Comparison of ENCODE assay signal across 1 cellular context in the genomic region with DNA sequence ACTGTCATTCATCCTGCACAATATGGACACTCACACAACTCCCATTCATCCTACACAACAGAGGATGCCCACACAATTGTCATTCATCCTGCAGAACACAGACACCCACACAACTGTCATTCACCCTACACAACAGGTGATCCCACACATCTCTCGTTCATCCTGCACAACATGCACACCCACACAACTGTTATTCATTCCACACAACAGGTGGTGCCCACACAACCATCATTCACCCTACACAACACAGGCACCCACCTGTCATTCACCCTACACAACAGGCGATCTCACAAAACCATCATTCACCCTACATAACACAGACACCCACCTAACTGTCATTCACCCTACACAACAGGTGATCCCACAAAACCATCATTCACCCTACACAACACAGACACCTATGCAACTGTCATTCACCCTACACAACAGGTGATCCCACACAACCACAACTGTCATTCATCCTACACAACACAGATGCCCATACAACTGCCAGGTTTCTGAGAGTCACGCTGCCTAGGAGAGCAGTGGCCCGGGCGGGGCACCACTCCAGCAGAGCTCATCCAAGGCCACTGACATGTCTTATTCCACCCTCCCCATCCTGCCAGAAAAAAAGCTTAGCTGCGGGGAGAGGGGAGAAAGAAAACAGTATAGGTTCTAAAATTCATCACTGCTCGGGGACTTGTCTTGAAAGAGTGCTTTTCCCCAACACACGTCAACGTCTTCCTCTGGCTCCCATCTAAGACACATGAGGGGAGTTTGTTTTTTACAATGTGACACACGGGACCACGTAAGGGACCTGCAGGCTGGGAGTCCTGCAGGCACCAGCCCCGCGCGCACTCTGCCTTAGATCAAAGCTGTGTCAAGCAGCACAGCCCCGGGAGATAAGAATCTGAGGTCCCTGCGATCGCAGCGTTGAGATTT.
TF ChIP-seq lines count a peak whose summit lies in the region.

No MANE protein-coding gene starts in this region.

TF ChIP-seq in IMR-90, 13 proteins besides CTCF, POLR2A, EP300 and RAD21:
- TF ChIP-seq MAZ (IDR thresholded peaks at IDR 0.05; ENCODE audit: borderline replicate concordance, low read depth, low read length) (no peak), NFE2L2 (IDR thresholded peaks at IDR 0.05; ENCODE audit: low read depth, low read length) (no peak), FOS (IDR thresholded peaks at IDR 0.05; ENCODE audit: low read depth, low read length) (no peak), RFX5 (IDR thresholded peaks at IDR 0.05; ENCODE audit: low read depth, low read length) (no peak), RCOR1 (IDR thresholded peaks at IDR 0.05; ENCODE audit: insufficient replicate concordance, low read length) (no peak), MAFK (IDR thresholded peaks at IDR 0.05; ENCODE audit: low read depth, low read length) (no peak), CEBPB (IDR thresholded peaks at IDR 0.05; ENCODE audit: low read depth, low read length) (no peak), SMC3 (IDR thresholded peaks at IDR 0.05; ENCODE audit: low read depth, low read length) (no peak), BHLHE40 (IDR thresholded peaks at IDR 0.05; ENCODE audit: low read depth, low read length) (no peak), CHD1 (IDR thresholded peaks at IDR 0.05; ENCODE audit: low read depth, low read length) (no peak), MXI1 (IDR thresholded peaks at IDR 0.05; ENCODE audit: borderline replicate concordance, low read depth, low read length) (no peak)
- TF ChIP-seq, protein P1, sequence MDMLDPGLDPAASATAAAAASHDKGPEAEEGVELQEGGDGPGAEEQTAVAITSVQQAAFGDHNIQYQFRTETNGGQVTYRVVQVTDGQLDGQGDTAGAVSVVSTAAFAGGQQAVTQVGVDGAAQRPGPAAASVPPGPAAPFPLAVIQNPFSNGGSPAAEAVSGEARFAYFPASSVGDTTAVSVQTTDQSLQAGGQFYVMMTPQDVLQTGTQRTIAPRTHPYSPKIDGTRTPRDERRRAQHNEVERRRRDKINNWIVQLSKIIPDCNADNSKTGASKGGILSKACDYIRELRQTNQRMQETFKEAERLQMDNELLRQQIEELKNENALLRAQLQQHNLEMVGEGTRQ (IDR thresholded peaks at IDR 0.05; ENCODE audit: low read depth, low read length), result no peak
- TF ChIP-seq, protein P2, sequence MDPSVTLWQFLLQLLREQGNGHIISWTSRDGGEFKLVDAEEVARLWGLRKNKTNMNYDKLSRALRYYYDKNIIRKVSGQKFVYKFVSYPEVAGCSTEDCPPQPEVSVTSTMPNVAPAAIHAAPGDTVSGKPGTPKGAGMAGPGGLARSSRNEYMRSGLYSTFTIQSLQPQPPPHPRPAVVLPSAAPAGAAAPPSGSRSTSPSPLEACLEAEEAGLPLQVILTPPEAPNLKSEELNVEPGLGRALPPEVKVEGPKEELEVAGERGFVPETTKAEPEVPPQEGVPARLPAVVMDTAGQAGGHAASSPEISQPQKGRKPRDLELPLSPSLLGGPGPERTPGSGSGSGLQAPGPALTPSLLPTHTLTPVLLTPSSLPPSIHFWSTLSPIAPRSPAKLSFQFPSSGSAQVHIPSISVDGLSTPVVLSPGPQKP (IDR thresholded peaks at IDR 0.05; ENCODE audit: borderline replicate concordance, low read depth, low read length), result no peak
